Comparison of ENCODE assay signal across 8 cellular contexts in the genomic region with DNA sequence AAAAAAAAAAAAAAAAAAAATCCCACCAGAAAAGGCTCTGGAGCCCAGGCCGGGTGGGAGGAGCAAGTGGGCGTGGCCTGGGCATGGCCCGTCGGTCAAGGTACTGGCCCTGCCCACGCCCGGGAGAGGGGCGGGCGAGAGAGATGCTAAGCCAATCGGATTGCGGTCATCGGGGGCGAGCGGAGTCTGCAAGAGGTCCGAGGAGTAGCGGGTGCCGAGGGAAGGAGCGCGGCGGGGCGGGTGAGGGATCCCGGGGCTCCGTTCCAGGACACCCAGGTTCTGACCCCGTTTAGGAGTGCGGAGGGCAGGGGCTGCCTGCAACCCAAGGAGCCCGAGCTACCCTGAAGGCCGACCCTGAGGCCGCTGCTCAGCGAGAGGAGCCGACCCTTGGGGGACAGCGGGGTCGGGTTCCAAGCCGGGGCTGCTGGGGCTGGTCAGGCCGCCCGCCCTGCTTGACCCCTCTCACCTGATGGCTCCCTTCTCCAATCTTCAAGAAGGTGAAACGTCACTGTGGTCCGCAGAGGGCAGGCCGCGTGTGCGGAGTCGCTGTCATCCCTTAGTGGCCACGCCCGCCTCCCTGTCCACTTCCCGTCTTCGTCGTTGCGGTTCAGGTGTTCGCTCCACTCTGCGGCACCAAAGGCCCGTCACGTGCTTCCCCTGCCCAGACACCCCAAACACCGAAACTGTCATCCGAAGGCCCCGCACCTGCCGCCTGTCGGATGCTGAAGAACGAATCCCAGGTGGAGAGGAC. TPM values are rescaled to one million over a fixed set of nuclear protein-coding genes. Genes with fewer than 3 reads are reported as not detected.
DNase-seq lines count a peak whose midpoint lies in the region; ATAC-seq and TF ChIP-seq lines count a peak whose summit lies in the region.

No MANE protein-coding gene starts in this region.

- no peaks in the 10 kb centered on the region for H4K20me1 ChIP-seq in MM.1S (ENCODE audit: insufficient read depth, low read length)

- H3K27me3 ChIP-seq in MM.1S (replicated peaks; ENCODE audit: insufficient read depth, low read length) (no peaks in the 10 kb centered on the region), colonic mucosa (no peaks in the 10 kb centered on the region)

- TF ChIP-seq CTCF in GM12865 (IDR thresholded peaks at IDR 0.05; ENCODE audit: insufficient read depth, low read depth, low read length, missing control alignments) (no peak), MM.1S (IDR thresholded peaks at IDR 0.05; ENCODE audit: low read length) (no peak; the same call in 1 of the 2 replicates), colonic mucosa (IDR thresholded peaks at IDR 0.05) (no peak)

- intact Hi-C loops in colonic mucosa (cut with DNase I) = no loop called here

- H3K9me3 ChIP-seq in MM.1S (replicated peaks; ENCODE audit: insufficient read depth, low read length) = no peaks in the 10 kb centered on the region
- H3K9me3 ChIP-seq in colonic mucosa = no peaks in the 10 kb centered on the region

- no peaks in the 10 kb centered on the region for H3K36me3 ChIP-seq in MM.1S (replicated peaks; ENCODE audit: insufficient read depth, low read length)
- H3K36me3 ChIP-seq in colonic mucosa = no peaks in the 10 kb centered on the region

- H3K4me3 ChIP-seq in GM12865 (ENCODE audit: low read depth, low read length) (peak overlapping the region; percentile 64), MM.1S (ENCODE audit: low read length) (peak overlapping the region; percentile 81), colonic mucosa (peak overlapping the region; percentile 54)

- H3K9ac ChIP-seq in MM.1S (ENCODE audit: low read length) = peak overlapping the region; percentile 96
- peak overlapping the region in 1 of 2 donors; percentile 61 for H3K9ac ChIP-seq in colonic mucosa (ENCODE audit: low read depth in 2 of 2, low read length in 2 of 2)

- H2AFZ ChIP-seq in MM.1S (ENCODE audit: low read length) = peak overlapping the region; percentile 18

- DNase-seq in GM12865 (ENCODE audit: low read depth) = peak; percentile 87
- DNase-seq in MM.1S = peak; percentile 96
- DNase-seq in activated CD4-positive, alpha-beta T cell treated with anti-CD3 and anti-CD28 coated beads for 1 hour = peak; percentile 60
- peak; percentile 82 for DNase-seq in colonic mucosa
- peak; percentile 83 for DNase-seq in kidney tubule cell (ENCODE audit: low spot score)
- DNase-seq in stimulated activated CD4-positive, alpha-beta T cell treated with anti-CD3 and anti-CD28 coated beads, Interleukin-15, amount 100 ng/mL, for 48 hours (ENCODE audit: low read depth in 2 of 2) = peak; percentile 35 to 76
- DNase-seq in SIG-M5 (lab: John Stamatoyannopoulos, UW) = no peak

- H3K27ac ChIP-seq in MM.1S (ENCODE audit: low read length) (peak overlapping the region; percentile 99), colonic mucosa (no peak overlapping the region)

- H3K4me1 ChIP-seq in MM.1S (ENCODE audit: low read length) (peaks cover 13% of the 10 kb centered on the region; the same call in 1 of the 2 replicates), colonic mucosa (no peaks in the 10 kb centered on the region)

- no peak for ATAC-seq in GM18867 (IDR thresholded peaks at IDR 0.05; ENCODE audit: unreplicated experiment)

- H3K4me2 ChIP-seq in MM.1S (ENCODE audit: low read depth, low read length) = peak overlapping the region; percentile 89

- H3K9me2 ChIP-seq in MM.1S (replicated peaks; ENCODE audit: insufficient read depth, low read length) = no peaks in the 10 kb centered on the region

- H3F3A ChIP-seq in MM.1S (ENCODE audit: insufficient read depth, low read length) = peaks cover 21% of the 10 kb centered on the region

- peaks cover 7% of the 10 kb centered on the region for H3K79me2 ChIP-seq in MM.1S (ENCODE audit: low read length)

RNA-seq across cellular contexts. Expression of gene TAB1, which starts 11.1 kb away (rescaled TPM):
- total RNA-seq in colonic mucosa = 10 to 100 TPM; 16.1 to 31.3 TPM

RNA-seq across cellular contexts. Expression of gene SYNGR1, which starts 38.6 kb away (rescaled TPM):
- total RNA-seq in colonic mucosa = 1 to 10 TPM; 1.8 to 4.3 TPM
